23 cellular contexts compared by ENCODE assay signal in the genomic region with DNA sequence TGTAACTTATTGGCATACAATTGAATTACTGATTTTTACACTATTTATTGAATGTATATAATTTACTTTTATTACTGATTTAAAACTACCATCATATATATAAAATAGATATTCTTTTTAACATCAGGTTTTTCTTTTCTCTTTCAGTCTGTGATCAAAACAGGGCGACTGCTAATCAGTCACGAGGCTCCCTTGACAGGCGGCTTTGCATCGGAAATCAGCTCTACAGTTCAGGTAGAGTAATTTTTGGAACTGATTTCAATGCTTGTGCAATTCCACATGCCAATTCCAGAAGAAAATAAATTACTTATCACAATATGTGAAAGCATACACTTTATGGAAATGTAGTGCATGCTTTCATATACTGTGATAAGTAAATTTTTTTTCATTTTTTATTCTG.
"Had no signal": no experiment of that assay in that cellular context is flagged by ENCODE, and none has a peak within 500 bp of the region (broad histone marks: within the 10 kb centered on the region; RNA-seq: fewer than 3 reads in every experiment).

No MANE protein-coding gene starts in this region.

- H3K4me1 Mint-ChIP-seq: endodermal cell had no signal

- H3K27me3 Mint-ChIP-seq: dendritic cell treated with granulocyte-macrophage colony-stimulating factor and Interleukin-4, amounts not matched to agents 40 ng/mL and 50 ng/mL, for 4 days; effector memory CD8-positive, alpha-beta T cell had no signal

- FAIRE-seq: colon, endometrium, endothelial cell of umbilical vein had no signal

- H3K27ac Mint-ChIP-seq: dendritic cell treated with granulocyte-macrophage colony-stimulating factor and Interleukin-4, amounts not matched to agents 40 ng/mL and 50 ng/mL, for 4 days; effector memory CD8-positive, alpha-beta T cell; endodermal cell had no signal

- H3K4me3 Mint-ChIP-seq: dendritic cell treated with granulocyte-macrophage colony-stimulating factor and Interleukin-4, amounts not matched to agents 40 ng/mL and 50 ng/mL, for 4 days; effector memory CD8-positive, alpha-beta T cell; endodermal cell had no signal

- DNase-seq: colonic mucosa; cortex of kidney; dermis blood vessel endothelial cell; dorsolateral prefrontal cortex; effector CD4-positive, alpha-beta T cell; effector CD8-positive, alpha-beta T cell; effector memory CD4-positive, alpha-beta T cell; effector memory CD8-positive, alpha-beta T cell; endodermal cell; erythroblast; esophagus squamous epithelium; foreskin fibroblast; foreskin keratinocyte; foreskin melanocyte; gastrocnemius medialis; glutamatergic neuron; head of caudate nucleus; heart left ventricle; heart right ventricle had no signal

- H3K9me3 Mint-ChIP-seq: dendritic cell treated with granulocyte-macrophage colony-stimulating factor and Interleukin-4, amounts not matched to agents 40 ng/mL and 50 ng/mL, for 4 days; effector memory CD8-positive, alpha-beta T cell had no signal
